Comparison of ENCODE assay signal across 8 cellular contexts in the genomic region with DNA sequence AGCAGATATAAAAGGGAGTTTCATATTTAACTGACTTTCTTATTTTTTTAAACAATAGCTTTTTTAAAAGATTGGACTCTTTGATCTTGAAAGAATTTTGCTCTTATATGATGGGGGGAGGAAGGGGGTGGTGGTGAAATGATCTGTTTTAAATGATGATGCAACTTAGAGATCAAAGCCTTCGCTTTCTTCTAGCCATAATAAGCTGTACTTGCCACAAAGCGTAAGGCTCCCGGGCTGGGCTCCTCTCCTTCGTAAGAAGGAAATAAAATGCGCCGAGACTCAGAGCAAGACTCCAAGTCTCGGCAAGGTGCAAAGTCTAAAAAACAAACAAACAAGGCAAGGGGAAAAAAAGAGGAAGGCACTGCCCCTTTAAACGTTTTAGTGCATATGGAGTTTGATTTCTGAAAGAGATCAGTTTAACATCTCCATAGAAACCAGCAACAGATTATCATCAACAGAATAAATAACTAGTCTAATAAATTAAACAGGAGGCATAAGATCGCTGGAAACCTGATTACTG. TPM values are rescaled to one million over a fixed set of nuclear protein-coding genes. Genes with fewer than 3 reads are reported as not detected.
DNase-seq lines count a peak whose midpoint lies in the region; ATAC-seq and TF ChIP-seq lines count a peak whose summit lies in the region.

No MANE protein-coding gene starts in this region.

- peaks cover 45% of the 10 kb centered on the region for H3K27me3 Mint-ChIP-seq in T-helper 2 cell treated with Interferon-gamma antibody and Interleukin-4, amounts not matched to agents 5 μg/mL and 100 μg/mL, for 36 hours (ENCODE audit: low read depth)
- peaks cover 28% of the 10 kb centered on the region for H3K27me3 Mint-ChIP-seq in HFFc6 (ENCODE audit: insufficient read depth)

- peaks cover 7% of the 10 kb centered on the region for H3K4me1 ChIP-seq in RWPE2 (ENCODE audit: insufficient read depth, poor library complexity, severe bottlenecking)
- peaks cover 19% of the 10 kb centered on the region for H3K4me1 ChIP-seq in hepatocyte (ENCODE audit: insufficient read depth)
- peaks cover 34 to 91% (median 76%) of the 10 kb centered on the region in 4 donors for H3K4me1 ChIP-seq in stomach

- H3K36me3 Mint-ChIP-seq in T-helper 2 cell treated with Interferon-gamma antibody and Interleukin-4, amounts not matched to agents 5 μg/mL and 100 μg/mL, for 36 hours (ENCODE audit: low read depth): no peaks in the 10 kb centered on the region
- no peaks in the 10 kb centered on the region for H3K36me3 Mint-ChIP-seq in HFFc6 (ENCODE audit: low read depth)

- no peak for TF ChIP-seq EP300 in stomach (IDR thresholded peaks at IDR 0.05)

- H3K36me3 ChIP-seq in RWPE2 (ENCODE audit: low read depth): no peaks in the 10 kb centered on the region
- H3K36me3 ChIP-seq in hepatocyte (replicated peaks; ENCODE audit: insufficient read depth, low read depth): no peaks in the 10 kb centered on the region
- H3K36me3 ChIP-seq in stomach: no peaks in the 10 kb centered on the region

- peaks cover 5% of the 10 kb centered on the region for H3K4me1 Mint-ChIP-seq in T-helper 2 cell treated with Interferon-gamma antibody and Interleukin-4, amounts not matched to agents 5 μg/mL and 100 μg/mL, for 36 hours (ENCODE audit: low read depth)
- peaks cover 18% of the 10 kb centered on the region for H3K4me1 Mint-ChIP-seq in HFFc6 (ENCODE audit: low read depth)

- no peak for DNase-seq in T-helper 2 cell treated with Interferon-gamma antibody and Interleukin-4, amounts not matched to agents 5 μg/mL and 100 μg/mL, for 36 hours (ENCODE audit: low spot score)
- no peak for DNase-seq in T-helper 2 cell
- no peak for DNase-seq in RWPE2 (ENCODE audit: low spot score)
- peak; percentile 54 for DNase-seq in hepatocyte (ENCODE audit: low spot score)
- DNase-seq in stomach: peak; percentile 71
- DNase-seq in HK-2 (ENCODE audit: unreplicated experiment): no peak
- DNase-seq in HFFc6: no peak

- H4K20me1 ChIP-seq in hepatocyte (ENCODE audit: insufficient read depth, poor library complexity, severe bottlenecking): no peaks in the 10 kb centered on the region

- TF ChIP-seq POLR2A in stomach (IDR thresholded peaks at IDR 0.05): no peak

- H3K4me3 ChIP-seq in RWPE2 (ENCODE audit: severe bottlenecking) (peak overlapping the region; percentile 2), hepatocyte (no peak overlapping the region), stomach (peak overlapping the region; percentile 68 to 81 (median 74))

- TF ChIP-seq CTCF in RWPE2 (IDR thresholded peaks at IDR 0.05; ENCODE audit: poor library complexity, severe bottlenecking) (no peak), hepatocyte (IDR thresholded peaks at IDR 0.05; ENCODE audit: poor library complexity) (no peak), stomach (IDR thresholded peaks at IDR 0.05) (no peak), HFFc6 (IDR thresholded peaks at IDR 0.05) (no peak)

- H3K27ac Mint-ChIP-seq in T-helper 2 cell treated with Interferon-gamma antibody and Interleukin-4, amounts not matched to agents 5 μg/mL and 100 μg/mL, for 36 hours: no peak overlapping the region
- no peak overlapping the region for H3K27ac Mint-ChIP-seq in HFFc6

- no peaks in the 10 kb centered on the region for H3K9me3 Mint-ChIP-seq in T-helper 2 cell treated with Interferon-gamma antibody and Interleukin-4, amounts not matched to agents 5 μg/mL and 100 μg/mL, for 36 hours
- H3K9me3 Mint-ChIP-seq in HFFc6: no peaks in the 10 kb centered on the region

- no peaks in the 10 kb centered on the region for H3K9me2 ChIP-seq in hepatocyte (replicated peaks; ENCODE audit: insufficient read depth)

- ATAC-seq in RWPE2 (ENCODE audit: low read depth) (no peak), HG03025 (IDR thresholded peaks at IDR 0.05; ENCODE audit: low FRiP score, unreplicated experiment) (no peak)

- no peak overlapping the region for H2AFZ ChIP-seq in hepatocyte

- H3K9me3 ChIP-seq in RWPE2 (ENCODE audit: severe bottlenecking) (no peaks in the 10 kb centered on the region), hepatocyte (ENCODE audit: low read depth) (no peaks in the 10 kb centered on the region), stomach (no peaks in the 10 kb centered on the region)

- peak overlapping the region; percentile 99 for H3K4me2 ChIP-seq in hepatocyte

- H3K27ac ChIP-seq in RWPE2 (ENCODE audit: poor library complexity, severe bottlenecking): no peak overlapping the region
- H3K27ac ChIP-seq in hepatocyte: no peak overlapping the region
- peak overlapping the region; percentile 84 to 92 (median 91) for H3K27ac ChIP-seq in stomach

- H3K4me3 Mint-ChIP-seq in T-helper 2 cell treated with Interferon-gamma antibody and Interleukin-4, amounts not matched to agents 5 μg/mL and 100 μg/mL, for 36 hours: peak overlapping the region; percentile 46
- H3K4me3 Mint-ChIP-seq in HFFc6: no peak overlapping the region

- H3K79me2 ChIP-seq in hepatocyte: peaks cover 5% of the 10 kb centered on the region

- peaks cover 42% of the 10 kb centered on the region for H3K27me3 ChIP-seq in RWPE2 (ENCODE audit: insufficient read depth, poor library complexity, severe bottlenecking)
- H3K27me3 ChIP-seq in hepatocyte: peaks cover 21% of the 10 kb centered on the region
- H3K27me3 ChIP-seq in stomach: peaks cover 0 to 91% (median 16%) of the 10 kb centered on the region in 3 donors

- intact Hi-C loops in stomach (cut with DNase I; ENCODE audit: low total_unique reads): loop anchor here (10.0 kb wide), 1 partner anchor 108 kb away; no protein-coding TSS in a partner anchor

- WGBS in hepatocyte (ENCODE audit: low lambda C conversion rate, missing lambda C conversion rate): 2% methylated on average over 9 of the region's 9 CpGs
- WGBS in stomach, 5 donors: 1 to 3% (median 2%) methylated on average over 9 of the region's 9 CpGs

RNA-seq across cellular contexts. Expression of gene CASZ1, which starts 3.3 kb away (rescaled TPM):
- total RNA-seq in hepatocyte: 3.6 and 6.5 TPM in 2 replicates
- 6.9 and 8.3 TPM in 2 replicates for polyA plus RNA-seq in hepatocyte
- 100 to 1,000 TPM in 2 of 5 donors, 10 to 100 TPM in 3; 24.6 to 166 (median 66.5) TPM for total RNA-seq in stomach
- polyA plus RNA-seq in stomach: 10 to 100 TPM in 1 of 3 donors, 1 to 10 TPM in 2; 6.0 to 11.8 (median 6.5) TPM
- total RNA-seq in HFFc6 (2021; fragmentation: NEBNext Ultra II Directional; extraction: Animal tissue kit (Norgen Biotek cat#: 25700)): under 1 TPM; 0.14 to 0.67 (median 0.43) TPM

Comparison
In these comparisons a context has a peak if more than half of its experiments do, and no peak if none do; other contexts are left out.
1. DNase-seq: peak in hepatocyte (single experiment) and stomach (single experiment); none in T-helper 2 cell treated with Interferon-gamma antibody and Interleukin-4, amounts not matched to agents 5 μg/mL and 100 μg/mL, for 36 hours (single experiment), T-helper 2 cell (0 of 5), RWPE2 (single experiment), HK-2 (single experiment) and HFFc6 (single experiment).
2. H3K27ac ChIP-seq: peak in stomach (5 of 5); none in RWPE2 (single experiment) and hepatocyte (single experiment).